Comparison of ENCODE assay signal across 8 cellular contexts in the genomic region with DNA sequence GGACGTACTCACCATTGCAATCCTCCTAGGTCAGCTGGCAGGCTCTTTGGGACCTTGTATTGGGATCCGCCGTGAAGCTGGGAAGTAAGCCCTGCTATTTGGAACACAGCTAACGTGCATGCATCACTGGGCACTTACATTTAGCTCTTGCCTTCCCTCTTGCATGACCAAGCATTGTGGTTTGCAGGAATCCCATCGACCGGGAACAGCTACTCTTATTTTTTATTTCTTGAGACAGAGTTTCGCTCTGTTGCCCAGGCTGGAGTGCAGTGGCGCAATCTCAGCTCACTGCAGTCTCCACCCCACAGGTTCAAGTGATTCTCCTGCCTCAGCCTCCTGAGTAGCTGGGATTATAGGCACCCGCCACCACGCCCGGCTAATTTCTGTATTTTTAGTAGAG. TPM values are rescaled to one million over a fixed set of nuclear protein-coding genes. Genes with fewer than 3 reads are reported as not detected.
DNase-seq lines count a peak whose midpoint lies in the region; ATAC-seq, FAIRE-seq and TF ChIP-seq lines count a peak whose summit lies in the region.
"Not testable (repeated sequence)": the region's sequence is repeated elsewhere in the genome, so short reads cannot be mapped to it uniquely, and the experiment has no call there.
"Had no signal": no experiment of that assay in that cellular context is flagged by ENCODE, and none has a peak within 500 bp of the region (broad histone marks: within the 10 kb centered on the region; RNA-seq: fewer than 3 reads in every experiment).

No MANE protein-coding gene starts in this region.

- H3K36me3 ChIP-seq in KOPT-K1 (ENCODE audit: insufficient read depth, low read length) (peaks cover 100% of the 10 kb centered on the region), astrocyte (ENCODE audit: insufficient read depth, low read length) (peaks cover 40% of the 10 kb centered on the region), sigmoid colon (peaks cover 9 to 100% (median 71%) of the 10 kb centered on the region in 4 donors)
- not testable (repeated sequence) for H3K36me3 ChIP-seq in kidney epithelial cell (ENCODE audit: control insufficient read depth, insufficient read depth, low read length); neural progenitor cell

- H3K36me3 Mint-ChIP-seq in astrocyte (ENCODE audit: low read depth, unreplicated experiment) = peaks cover 31% of the 10 kb centered on the region
- peaks cover 92% of the 10 kb centered on the region for H3K36me3 Mint-ChIP-seq in effector memory CD8-positive, alpha-beta T cell (ENCODE audit: insufficient read depth)
- peaks cover 42% of the 10 kb centered on the region for H3K36me3 Mint-ChIP-seq in neural progenitor cell

- FAIRE-seq in astrocyte (lab: Jason Lieb, UNC) = not testable (repeated sequence)

- ATAC-seq in effector memory CD8-positive, alpha-beta T cell (replicated peaks) = not testable (repeated sequence)

- TF ChIP-seq EP300 in sigmoid colon (IDR thresholded peaks at IDR 0.05) = not testable (repeated sequence)

- intact Hi-C loops in sigmoid colon (cut with DNase I) = not testable (repeated sequence)

- H3K4me2 ChIP-seq in astrocyte (ENCODE audit: low read length); neural progenitor cell: not testable (repeated sequence)

- not testable (repeated sequence) for H3K79me2 ChIP-seq in astrocyte (ENCODE audit: insufficient read depth, low read length); neural progenitor cell (ENCODE audit: low read depth)

- not testable (repeated sequence) for H3K4me1 ChIP-seq in astrocyte (ENCODE audit: insufficient read depth, low read length); neural progenitor cell; sigmoid colon

- not testable (repeated sequence) for H3F3A ChIP-seq in neural progenitor cell (ENCODE audit: low read depth)

- H3K4me1 Mint-ChIP-seq in astrocyte (ENCODE audit: low read depth, unreplicated experiment); neural progenitor cell: not testable (repeated sequence)
- peaks cover 6 to 11% of the 10 kb centered on the region in 2 donors for H3K4me1 Mint-ChIP-seq in effector memory CD8-positive, alpha-beta T cell (ENCODE audit: low read depth in 2 of 2)

- peak; percentile 89 for DNase-seq in Caki2 (ENCODE audit: low read depth)
- peak; percentile 86 for DNase-seq in astrocyte (ENCODE audit: low read depth)
- DNase-seq in effector memory CD8-positive, alpha-beta T cell = not testable (repeated sequence)
- DNase-seq in kidney epithelial cell (ENCODE audit: low read depth) = peak; percentile 78
- DNase-seq in neural progenitor cell (ENCODE audit: low spot score) = peak; percentile 18
- DNase-seq in sigmoid colon = peak; percentile 25

- not testable (repeated sequence) for H3K9ac ChIP-seq in astrocyte (ENCODE audit: low read length); neural progenitor cell

- peaks cover 11% of the 10 kb centered on the region for H4K20me1 ChIP-seq in astrocyte (ENCODE audit: insufficient read depth, low read length)
- H4K20me1 ChIP-seq in neural progenitor cell (ENCODE audit: low read depth) = not testable (repeated sequence)

- H3K4me3 Mint-ChIP-seq in astrocyte (ENCODE audit: unreplicated experiment); effector memory CD8-positive, alpha-beta T cell; neural progenitor cell: not testable (repeated sequence)

- not testable (repeated sequence) for H3K27me3 Mint-ChIP-seq in astrocyte (ENCODE audit: low read depth, unreplicated experiment); effector memory CD8-positive, alpha-beta T cell; neural progenitor cell (ENCODE audit: insufficient read depth, low read depth)

- not testable (repeated sequence) for H2AFZ ChIP-seq in astrocyte (ENCODE audit: low read depth, low read length); neural progenitor cell (replicated peaks)

- H3K4me3 ChIP-seq in astrocyte (ENCODE audit: insufficient read depth, low read depth, low read length); kidney epithelial cell (ENCODE audit: low read depth, low read length); neural progenitor cell; sigmoid colon: not testable (repeated sequence)

- 93 to 95% methylated on average over 11 of the region's 11 CpGs for WGBS in sigmoid colon, 2 donors

- not testable (repeated sequence) for H3K9me3 Mint-ChIP-seq in astrocyte (ENCODE audit: unreplicated experiment); effector memory CD8-positive, alpha-beta T cell; neural progenitor cell

- not testable (repeated sequence) for H3K9me3 ChIP-seq in KOPT-K1 (ENCODE audit: insufficient read depth, low read length, poor library complexity, severe bottlenecking); astrocyte (ENCODE audit: insufficient read depth, low read depth, low read length); neural progenitor cell (ENCODE audit: low read depth); sigmoid colon

- not testable (repeated sequence) for TF ChIP-seq POLR2A in sigmoid colon (IDR thresholded peaks at IDR 0.05)

- H3K27ac Mint-ChIP-seq in astrocyte (ENCODE audit: unreplicated experiment); neural progenitor cell: not testable (repeated sequence)
- H3K27ac Mint-ChIP-seq in effector memory CD8-positive, alpha-beta T cell = peak overlapping the region; percentile 29 to 35

- in situ Hi-C loops in Caki2 (cut with HindIII; ENCODE audit: low pct_unique_long_range_greater_than_20kb, low sequenced_read_pairs) = not testable (repeated sequence)

- peak overlapping the region; percentile 69 for H3K27ac ChIP-seq in KOPT-K1 (ENCODE audit: low read depth, low read length, poor library complexity, severe bottlenecking)
- H3K27ac ChIP-seq in astrocyte (ENCODE audit: low read depth, low read length); neural progenitor cell; sigmoid colon: not testable (repeated sequence)

- TF ChIP-seq CTCF in astrocyte (IDR thresholded peaks at IDR 0.05; ENCODE audit: insufficient read depth, low read depth, low read length); kidney epithelial cell (IDR thresholded peaks at IDR 0.05; ENCODE audit: insufficient read depth, low read length, poor library complexity, severe bottlenecking); neural progenitor cell (IDR thresholded peaks at IDR 0.05); sigmoid colon (IDR thresholded peaks at IDR 0.05): not testable (repeated sequence)

- H3K27me3 ChIP-seq in astrocyte (ENCODE audit: insufficient read depth, low read length); kidney epithelial cell (ENCODE audit: control insufficient read depth, insufficient read depth, low read length); neural progenitor cell; sigmoid colon: not testable (repeated sequence)

RNA-seq across cellular contexts. Expression of a gene that starts 24.6 kb away (rescaled TPM):
- not detected in 2 replicates for total RNA-seq in Caki2 (2014; rRNA removed; shearing (Covaris generic); ENCODE audit: low replicate concordance)
- total RNA-seq in astrocyte (0.30 TPM in 1 of 2 replicates, not detected in the other), kidney epithelial cell (0.07 and 0.33 TPM in 2 replicates), neural progenitor cell (ENCODE audit: low replicate concordance) (not detected in 2 replicates), sigmoid colon (1 to 10 TPM in 1 of 4 donors, not detected in 3; 1.1 TPM)
- under 1 TPM in 1 of 3 donors, not detected in 2; 0.03 TPM for polyA plus RNA-seq in sigmoid colon
- total RNA-seq: CD4-positive, alpha-beta T cell had no signal

RNA-seq across cellular contexts. Expression of a gene that starts 36.2 kb away (rescaled TPM):
- total RNA-seq in Caki2 (2014; rRNA removed; shearing (Covaris generic); ENCODE audit: low replicate concordance) = 156 and 200 TPM in 2 replicates
- total RNA-seq in astrocyte = 436 and 448 TPM in 2 replicates
- total RNA-seq in kidney epithelial cell = 152 and 155 TPM in 2 replicates
- total RNA-seq in neural progenitor cell (ENCODE audit: low replicate concordance) = 70.4 and 81.8 TPM in 2 replicates
- 100 to 1,000 TPM; 197 to 552 (median 326) TPM for total RNA-seq in sigmoid colon
- 100 to 1,000 TPM in 2 of 3 donors, 10 to 100 TPM in 1; 77.2 to 285 (median 109) TPM for polyA plus RNA-seq in sigmoid colon
